In genomic region chr12:54026640-54027441, GRCh38 we compare ENCODE assay signal across 1 cellular context.
A peak's percentile ranks its signal among the peaks of the same experiment; 100 is the strongest.
TF ChIP-seq lines count a peak whose summit lies in the region.

No MANE protein-coding gene starts in this region.

TF ChIP-seq in HEK293, 187 proteins besides CTCF, POLR2A, EP300 and RAD21:
- TF ChIP-seq ZSCAN16 (tag by site-specific recombination; IDR thresholded peaks at IDR 0.05) (no peak), ZNF10 (tag by site-specific recombination; IDR thresholded peaks at IDR 0.05) (no peak), ZNF16 (tag by site-specific recombination; IDR thresholded peaks at IDR 0.05; ENCODE audit: low read depth) (no peak), OSR2 (tag by site-specific recombination; IDR thresholded peaks at IDR 0.05) (peak; percentile 8; the same call in 1 of the 2 replicates), HOXC10 (CRISPR knock-in tag; IDR thresholded peaks at IDR 0.05) (no peak), ZNF140 (tag by site-specific recombination; IDR thresholded peaks at IDR 0.05) (no peak), PRDM6 (tag by site-specific recombination; IDR thresholded peaks at IDR 0.05) (peak; percentile 87), ZBTB8A (tag by site-specific recombination; IDR thresholded peaks at IDR 0.05) (peak; percentile 47; the same call in 1 of the 2 replicates), ZNF596 (tag by site-specific recombination; IDR thresholded peaks at IDR 0.05) (no peak), ZNF114 (tag by site-specific recombination; IDR thresholded peaks at IDR 0.05) (no peak)
- TF ChIP-seq, protein P1, sequence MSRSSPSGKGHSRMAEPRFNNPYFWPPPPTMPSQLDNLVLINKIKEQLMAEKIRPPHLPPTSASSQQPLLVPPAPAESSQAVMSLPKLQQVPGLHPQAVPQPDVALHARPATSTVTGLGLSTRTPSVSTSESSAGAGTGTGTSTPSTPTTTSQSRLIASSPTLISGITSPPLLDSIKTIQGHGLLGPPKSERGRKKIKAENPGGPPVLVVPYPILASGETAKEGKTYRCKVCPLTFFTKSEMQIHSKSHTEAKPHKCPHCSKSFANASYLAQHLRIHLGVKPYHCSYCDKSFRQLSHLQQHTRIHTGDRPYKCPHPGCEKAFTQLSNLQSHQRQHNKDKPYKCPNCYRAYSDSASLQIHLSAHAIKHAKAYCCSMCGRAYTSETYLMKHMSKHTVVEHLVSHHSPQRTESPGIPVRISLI (tag by site-specific recombination; IDR thresholded peaks at IDR 0.05), result no peak
- TF ChIP-seq, protein P2, sequence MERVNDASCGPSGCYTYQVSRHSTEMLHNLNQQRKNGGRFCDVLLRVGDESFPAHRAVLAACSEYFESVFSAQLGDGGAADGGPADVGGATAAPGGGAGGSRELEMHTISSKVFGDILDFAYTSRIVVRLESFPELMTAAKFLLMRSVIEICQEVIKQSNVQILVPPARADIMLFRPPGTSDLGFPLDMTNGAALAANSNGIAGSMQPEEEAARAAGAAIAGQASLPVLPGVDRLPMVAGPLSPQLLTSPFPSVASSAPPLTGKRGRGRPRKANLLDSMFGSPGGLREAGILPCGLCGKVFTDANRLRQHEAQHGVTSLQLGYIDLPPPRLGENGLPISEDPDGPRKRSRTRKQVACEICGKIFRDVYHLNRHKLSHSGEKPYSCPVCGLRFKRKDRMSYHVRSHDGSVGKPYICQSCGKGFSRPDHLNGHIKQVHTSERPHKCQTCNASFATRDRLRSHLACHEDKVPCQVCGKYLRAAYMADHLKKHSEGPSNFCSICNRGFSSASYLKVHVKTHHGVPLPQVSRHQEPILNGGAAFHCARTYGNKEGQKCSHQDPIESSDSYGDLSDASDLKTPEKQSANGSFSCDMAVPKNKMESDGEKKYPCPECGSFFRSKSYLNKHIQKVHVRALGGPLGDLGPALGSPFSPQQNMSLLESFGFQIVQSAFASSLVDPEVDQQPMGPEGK (tag by site-specific recombination; IDR thresholded peaks at IDR 0.05), result peak; percentile 56
- TF ChIP-seq, protein P3, sequence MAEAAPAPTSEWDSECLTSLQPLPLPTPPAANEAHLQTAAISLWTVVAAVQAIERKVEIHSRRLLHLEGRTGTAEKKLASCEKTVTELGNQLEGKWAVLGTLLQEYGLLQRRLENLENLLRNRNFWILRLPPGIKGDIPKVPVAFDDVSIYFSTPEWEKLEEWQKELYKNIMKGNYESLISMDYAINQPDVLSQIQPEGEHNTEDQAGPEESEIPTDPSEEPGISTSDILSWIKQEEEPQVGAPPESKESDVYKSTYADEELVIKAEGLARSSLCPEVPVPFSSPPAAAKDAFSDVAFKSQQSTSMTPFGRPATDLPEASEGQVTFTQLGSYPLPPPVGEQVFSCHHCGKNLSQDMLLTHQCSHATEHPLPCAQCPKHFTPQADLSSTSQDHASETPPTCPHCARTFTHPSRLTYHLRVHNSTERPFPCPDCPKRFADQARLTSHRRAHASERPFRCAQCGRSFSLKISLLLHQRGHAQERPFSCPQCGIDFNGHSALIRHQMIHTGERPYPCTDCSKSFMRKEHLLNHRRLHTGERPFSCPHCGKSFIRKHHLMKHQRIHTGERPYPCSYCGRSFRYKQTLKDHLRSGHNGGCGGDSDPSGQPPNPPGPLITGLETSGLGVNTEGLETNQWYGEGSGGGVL (tag by site-specific recombination; IDR thresholded peaks at IDR 0.05), result peak; percentile 40; the same call in 1 of the 2 replicates
